ENCODE assay signal across 2 cellular contexts in genomic region chr18:50373531-50373930, GRCh38.
TF ChIP-seq lines count a peak whose summit lies in the region.

No MANE protein-coding gene starts in this region.

TF ChIP-seq in SK-N-SH, 30 proteins besides CTCF, POLR2A, EP300 and RAD21 (continued from another document):
- TF ChIP-seq ZBTB33 (IDR thresholded peaks at IDR 0.05; ENCODE audit: borderline replicate concordance, low read depth) (no peak), GABPA (IDR thresholded peaks at IDR 0.05; ENCODE audit: low read depth) (no peak), REST (IDR thresholded peaks at IDR 0.05; ENCODE audit: low read depth, low read length) (no peak), USF1 (IDR thresholded peaks at IDR 0.05; ENCODE audit: borderline replicate concordance, low read depth) (no peak), YY1 (IDR thresholded peaks at IDR 0.05; ENCODE audit: low read depth) (no peak), NRF1 (IDR thresholded peaks at IDR 0.05; ENCODE audit: low read depth, low read length) (no peak), CHD2 (IDR thresholded peaks at IDR 0.05; ENCODE audit: low read length, partially characterized antibody) (no peak)

TF ChIP-seq in SK-N-SH treated with all-trans-retinoic acid at 6 μM for 48 hours, 23 proteins besides CTCF, POLR2A, EP300 and RAD21 (continued from another document):
- TF ChIP-seq TSHZ2 (CRISPR knock-in tag; IDR thresholded peaks at IDR 0.05) (no peak), ZNF565 (CRISPR knock-in tag; conservative IDR thresholded peaks at IDR 0.05; ENCODE audit: low read depth) (no peak), OSR1 (CRISPR knock-in tag; IDR thresholded peaks at IDR 0.05) (no peak), POU6F1 (CRISPR knock-in tag; IDR thresholded peaks at IDR 0.05; ENCODE audit: borderline replicate concordance, low read depth) (no peak), PPARA (CRISPR knock-in tag; IDR thresholded peaks at IDR 0.05; ENCODE audit: borderline replicate concordance) (no peak), SNAI2 (CRISPR knock-in tag; IDR thresholded peaks at IDR 0.05) (no peak), CSDC2 (CRISPR knock-in tag; IDR thresholded peaks at IDR 0.05) (no peak), TOX (CRISPR knock-in tag; IDR thresholded peaks at IDR 0.05; ENCODE audit: borderline replicate concordance) (no peak)
